Comparison of ENCODE assay signal across 13 cellular contexts in the genomic region with DNA sequence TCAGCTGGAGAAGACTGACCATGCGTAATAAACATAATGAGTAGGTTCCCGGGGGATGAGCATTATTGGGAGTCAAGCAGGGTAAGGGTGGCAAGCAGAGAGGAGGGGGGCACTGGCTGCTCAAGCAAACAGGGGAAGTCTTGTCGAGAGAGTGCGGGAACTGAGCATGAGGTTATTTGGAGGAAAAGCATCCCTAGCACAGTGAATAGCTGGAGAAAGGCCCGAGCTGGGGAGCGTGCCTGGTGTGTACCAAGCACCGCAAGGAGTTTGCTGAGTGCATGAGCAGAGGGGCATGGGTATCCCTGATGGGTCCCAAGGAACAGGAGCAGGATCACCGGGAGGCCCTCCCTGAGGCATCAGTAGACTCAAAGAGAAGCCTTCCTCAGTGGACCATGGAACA. TPM values are rescaled to one million over a fixed set of nuclear protein-coding genes. Genes with fewer than 3 reads are reported as not detected.
DNase-seq lines count a peak whose midpoint lies in the region; ATAC-seq and TF ChIP-seq lines count a peak whose summit lies in the region.
"Had no signal": no experiment of that assay in that cellular context is flagged by ENCODE, and none has a peak within 500 bp of the region (broad histone marks: within the 10 kb centered on the region; RNA-seq: fewer than 3 reads in every experiment).

No MANE protein-coding gene starts in this region.

- no peaks in the 10 kb centered on the region for H3K9me3 ChIP-seq in esophagus muscularis mucosa
- H3K9me3 ChIP-seq: adrenal gland, neutrophil had no signal

- H3K4me3 ChIP-seq in esophagus muscularis mucosa: no peak overlapping the region
- H3K4me3 ChIP-seq: adrenal gland had no signal

- H3K4me1 Mint-ChIP-seq in activated naive CD8-positive, alpha-beta T cell (ENCODE audit: low read depth): peaks cover 48% of the 10 kb centered on the region

- H3K27ac ChIP-seq in temporal lobe (ENCODE audit: low read depth, low read length) (peak overlapping the region; percentile 74), esophagus muscularis mucosa (replicated peaks in 1 of 4) (no peak overlapping the region)
- H3K27ac ChIP-seq: neutrophil had no signal

- H3K4me1 ChIP-seq in esophagus muscularis mucosa: peaks cover 35 to 62% (median 46%) of the 10 kb centered on the region in 4 donors

- no peak for TF ChIP-seq EP300 in esophagus muscularis mucosa (IDR thresholded peaks at IDR 0.05)

- H3K27me3 Mint-ChIP-seq in activated naive CD8-positive, alpha-beta T cell: no peaks in the 10 kb centered on the region

- DNase-seq in activated effector memory CD4-positive, alpha-beta T cell treated with anti-CD3 and anti-CD28 coated beads, Interleukin-2, amount 50 U/mL, for 16 hours: peak; percentile 60
- DNase-seq in activated effector memory CD4-positive, alpha-beta T cell treated with Interleukin-2 at 50 U/mL for 16 hours: no peak
- peak; percentile 75 for DNase-seq in medulla oblongata (ENCODE audit: extremely low spot score)
- no peak for DNase-seq in DMS79 (lab: John Stamatoyannopoulos, UW)
- no peak for DNase-seq in esophagus muscularis mucosa (ENCODE audit: extremely low spot score)
- DNase-seq: activated CD4-positive, alpha-beta T cell treated with anti-CD3 and anti-CD28 coated beads for 48 hours; adrenal gland; NCI-H2107 had no signal

- no peaks in the 10 kb centered on the region for H3K9me3 Mint-ChIP-seq in activated naive CD8-positive, alpha-beta T cell (ENCODE audit: low read depth)
- H3K9me3 Mint-ChIP-seq: T-helper 2 cell treated with Interferon-gamma antibody and Interleukin-4, amounts not matched to agents 5 μg/mL and 100 μg/mL, for 36 hours had no signal

- ATAC-seq in GM19324 (IDR thresholded peaks at IDR 0.05; ENCODE audit: low FRiP score, unreplicated experiment): no peak

- intact Hi-C loops in esophagus muscularis mucosa (cut with DNase I): no loop called here

- peaks cover 6% of the 10 kb centered on the region for H3K36me3 Mint-ChIP-seq in activated naive CD8-positive, alpha-beta T cell

- H3K27me3 ChIP-seq in esophagus muscularis mucosa: no peaks in the 10 kb centered on the region
- H3K27me3 ChIP-seq: adrenal gland, neutrophil had no signal

- peak overlapping the region; percentile 69 for H3K4me3 Mint-ChIP-seq in activated naive CD8-positive, alpha-beta T cell
- H3K4me3 Mint-ChIP-seq: T-helper 2 cell treated with Interferon-gamma antibody and Interleukin-4, amounts not matched to agents 5 μg/mL and 100 μg/mL, for 36 hours had no signal

- peak overlapping the region; percentile 94 for H3K27ac Mint-ChIP-seq in activated naive CD8-positive, alpha-beta T cell

- no peak for TF ChIP-seq POLR2A in esophagus muscularis mucosa (IDR thresholded peaks at IDR 0.05; ENCODE audit: low read depth)

- 95% methylated on average over 8 of the region's 8 CpGs for WGBS in esophagus muscularis mucosa

- no peaks in the 10 kb centered on the region for H3K36me3 ChIP-seq in esophagus muscularis mucosa
- H3K36me3 ChIP-seq: adrenal gland, neutrophil had no signal

- no peak for TF ChIP-seq CTCF in esophagus muscularis mucosa (IDR thresholded peaks at IDR 0.05)

RNA-seq across cellular contexts. Expression of gene CYTH1, which starts 17.2 kb away (rescaled TPM):
- total RNA-seq in temporal lobe: 48.9 TPM
- 10 to 100 TPM; 25.7 to 39.4 (median 35.7) TPM for total RNA-seq in esophagus muscularis mucosa

Comparison
In these comparisons a context has a peak if more than half of its experiments do, and no peak if none do; other contexts are left out.
1. DNase-seq: peak in activated effector memory CD4-positive, alpha-beta T cell treated with anti-CD3 and anti-CD28 coated beads, Interleukin-2, amount 50 U/mL, for 16 hours (single experiment) and medulla oblongata (single experiment); none in activated effector memory CD4-positive, alpha-beta T cell treated with Interleukin-2 at 50 U/mL for 16 hours (single experiment), DMS79 (single experiment) and esophagus muscularis mucosa (single experiment).